Comparison of ENCODE assay signal across 11 cellular contexts in the genomic region with DNA sequence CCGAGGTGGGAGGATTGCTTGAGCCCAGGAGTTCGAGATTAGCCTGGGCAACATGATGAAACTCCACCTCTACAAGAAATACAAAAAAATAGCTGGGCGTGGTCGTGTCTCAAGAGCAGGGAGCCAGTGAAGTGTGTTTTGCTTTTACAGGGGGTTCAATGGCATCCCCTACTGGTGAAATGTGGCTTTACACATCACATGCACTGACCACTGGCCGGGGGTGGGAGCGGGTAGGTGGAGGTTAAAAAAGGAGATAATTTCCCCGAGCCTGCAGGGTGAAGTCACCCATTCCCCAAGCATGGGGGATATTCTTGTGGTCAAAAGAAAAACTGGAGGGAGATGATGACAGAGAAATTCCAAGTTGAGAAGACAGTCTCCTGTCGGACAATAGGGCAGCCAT.
DNase-seq lines count a peak whose midpoint lies in the region; ATAC-seq, FAIRE-seq and TF ChIP-seq lines count a peak whose summit lies in the region.
"Had no signal": no experiment of that assay in that cellular context is flagged by ENCODE, and none has a peak within 500 bp of the region (broad histone marks: within the 10 kb centered on the region; RNA-seq: fewer than 3 reads in every experiment).

No MANE protein-coding gene starts in this region.

- intact Hi-C loops in colonic mucosa (cut with DNase I) = no loop called here
- intact Hi-C loops in head of caudate nucleus (cut with DNase I) = no loop called here

- peaks cover 3% of the 10 kb centered on the region; the same call in 1 of the 2 replicates for H3K9me3 ChIP-seq in MG63
- no peaks in the 10 kb centered on the region for H3K9me3 ChIP-seq in colonic mucosa
- no peaks in the 10 kb centered on the region for H3K9me3 ChIP-seq in small intestine (ENCODE audit: control insufficient read depth, low read depth)

- ATAC-seq in GM19395 (IDR thresholded peaks at IDR 0.05; ENCODE audit: unreplicated experiment) (no peak), HG02798 (IDR thresholded peaks at IDR 0.05; ENCODE audit: poor library complexity, unreplicated experiment) (no peak)

- TF ChIP-seq CTCF in colonic mucosa (IDR thresholded peaks at IDR 0.05) = peak; percentile 20

- no peaks in the 10 kb centered on the region for H3K4me1 Mint-ChIP-seq in activated naive CD4-positive, alpha-beta T cell treated with anti-CD3 and anti-CD28 coated beads, Interleukin-2, amount 10 ng/mL, durations not matched to agents 7 days and 5 days

- 57 to 62% (median 59%) methylated on average over 8 of the region's 8 CpGs for WGBS in small intestine, 3 donors

- H3K27me3 Mint-ChIP-seq in activated naive CD4-positive, alpha-beta T cell treated with anti-CD3 and anti-CD28 coated beads, Interleukin-2, amount 10 ng/mL, durations not matched to agents 7 days and 5 days = no peaks in the 10 kb centered on the region

- H3K9me3 Mint-ChIP-seq in activated naive CD4-positive, alpha-beta T cell treated with anti-CD3 and anti-CD28 coated beads, Interleukin-2, amount 10 ng/mL, durations not matched to agents 7 days and 5 days = peaks cover 11% of the 10 kb centered on the region

- no peak for DNase-seq in activated naive CD4-positive, alpha-beta T cell treated with anti-CD3 and anti-CD28 coated beads, Interleukin-2, amount 10 ng/mL, durations not matched to agents 7 days and 5 days
- no peak for DNase-seq in activated naive CD4-positive, alpha-beta T cell treated with Interleukin-2 at 50 U/mL for 16 hours
- DNase-seq in MG63 (peak; percentile 14), colonic mucosa (no peak), small intestine (peak; percentile 9), head of caudate nucleus (no peak)
- DNase-seq: NCI-H1694 treated with DMSO at 0.1 percent for 48 hours, spleen had no signal

- no peaks in the 10 kb centered on the region for H3K36me3 ChIP-seq in MG63
- H3K36me3 ChIP-seq in colonic mucosa = no peaks in the 10 kb centered on the region
- no peaks in the 10 kb centered on the region for H3K36me3 ChIP-seq in small intestine (ENCODE audit: control insufficient read depth in 2 of 2, insufficient read depth in 2 of 2, low read length in 2 of 2)
- H3K36me3 ChIP-seq: spleen had no signal

- H3K4me1 ChIP-seq in colonic mucosa (no peaks in the 10 kb centered on the region), small intestine (ENCODE audit: control insufficient read depth in 2 of 2, insufficient read depth in 1 of 2, low read depth in 1 of 2, low read length in 1 of 2) (no peaks in the 10 kb centered on the region)
- H3K4me1 ChIP-seq: spleen had no signal

- H3K27ac ChIP-seq in colonic mucosa = no peak overlapping the region
- H3K27ac ChIP-seq in small intestine (ENCODE audit: low read depth in 1 of 2, low read length in 1 of 2) = no peak overlapping the region
- H3K27ac ChIP-seq: coronary artery, spleen had no signal

- peaks cover 24% of the 10 kb centered on the region for H3K36me3 Mint-ChIP-seq in activated naive CD4-positive, alpha-beta T cell treated with anti-CD3 and anti-CD28 coated beads, Interleukin-2, amount 10 ng/mL, durations not matched to agents 7 days and 5 days

- no peak overlapping the region for H3K4me3 Mint-ChIP-seq in activated naive CD4-positive, alpha-beta T cell treated with anti-CD3 and anti-CD28 coated beads, Interleukin-2, amount 10 ng/mL, durations not matched to agents 7 days and 5 days

- H3K4me3 ChIP-seq in MG63 = no peak overlapping the region
- no peak overlapping the region for H3K4me3 ChIP-seq in colonic mucosa
- H3K4me3 ChIP-seq in small intestine (ENCODE audit: low read depth in 1 of 2, low read length in 2 of 2) = no peak overlapping the region
- H3K4me3 ChIP-seq: coronary artery, spleen had no signal

- no peak overlapping the region for H3K9ac ChIP-seq in colonic mucosa (ENCODE audit: low read depth in 2 of 2, low read length in 2 of 2)

- H3K27me3 ChIP-seq in MG63 (no peaks in the 10 kb centered on the region), colonic mucosa (no peaks in the 10 kb centered on the region), small intestine (ENCODE audit: control insufficient read depth in 2 of 2, insufficient read depth in 2 of 2, low read length in 2 of 2) (no peaks in the 10 kb centered on the region)
- H3K27me3 ChIP-seq: spleen had no signal

- CTCF ChIA-PET in activated naive CD4-positive, alpha-beta T cell treated with anti-CD3 and anti-CD28 coated beads, Interleukin-2, amount 10 ng/mL, durations not matched to agents 7 days and 5 days (lab: Charles Lee) = interaction anchor here (0.8 to 5.9 kb wide), 7 partner anchors 14 to 518 kb away, joined by 3 to 25 read pairs (median 5); no protein-coding TSS in a partner anchor

- H3K27ac Mint-ChIP-seq in activated naive CD4-positive, alpha-beta T cell treated with anti-CD3 and anti-CD28 coated beads, Interleukin-2, amount 10 ng/mL, durations not matched to agents 7 days and 5 days = peak overlapping the region; percentile 7

- FAIRE-seq in small intestine (lab: Jason Lieb, UNC) = no peak

Comparison
In these comparisons a context has a peak if more than half of its experiments do, and no peak if none do; other contexts are left out.
1. DNase-seq: peak in MG63 (single experiment) and small intestine (single experiment); none in activated naive CD4-positive, alpha-beta T cell treated with anti-CD3 and anti-CD28 coated beads, Interleukin-2, amount 10 ng/mL, durations not matched to agents 7 days and 5 days (single experiment), activated naive CD4-positive, alpha-beta T cell treated with Interleukin-2 at 50 U/mL for 16 hours (single experiment), colonic mucosa (single experiment) and head of caudate nucleus (0 of 42).